17 cellular contexts compared by ENCODE assay signal in genomic region chr12:21939435-21939834, GRCh38. TPM values are rescaled to one million over a fixed set of nuclear protein-coding genes. Genes with fewer than 3 reads are reported as not detected.
DNase-seq lines count a peak whose midpoint lies in the region; ATAC-seq and TF ChIP-seq lines count a peak whose summit lies in the region.
"Had no signal": no experiment of that assay in that cellular context is flagged by ENCODE, and none has a peak within 500 bp of the region (broad histone marks: within the 10 kb centered on the region; RNA-seq: fewer than 3 reads in every experiment).

No MANE protein-coding gene starts in this region.

- peaks cover 3% of the 10 kb centered on the region for H3K9me3 Mint-ChIP-seq in glutamatergic neuron (ENCODE audit: unreplicated experiment)
- H3K9me3 Mint-ChIP-seq: activated naive CD8-positive, alpha-beta T cell treated with anti-CD3 and anti-CD28 coated beads, Interleukin-2, amount 10 ng/mL, durations not matched to agents 7 days and 5 days had no signal

- no peaks in the 10 kb centered on the region for H4K20me1 ChIP-seq in osteoblast (ENCODE audit: insufficient read depth, low read length)

- H3K4me1 Mint-ChIP-seq in glutamatergic neuron (ENCODE audit: low read depth, unreplicated experiment): peaks cover 33% of the 10 kb centered on the region

- no peak for TF ChIP-seq EP300 in transverse colon (IDR thresholded peaks at IDR 0.05; ENCODE audit: low read depth)

- peaks cover 46% of the 10 kb centered on the region for H3K27me3 ChIP-seq in NT2/D1 (ENCODE audit: insufficient read depth, insufficient read length)
- peaks cover 12% of the 10 kb centered on the region for H3K27me3 ChIP-seq in muscle layer of duodenum (ENCODE audit: low read depth, low read length)
- peaks cover 51% of the 10 kb centered on the region for H3K27me3 ChIP-seq in transverse colon
- H3K27me3 ChIP-seq in osteoblast (ENCODE audit: insufficient read depth, low read length): peaks cover 38% of the 10 kb centered on the region

- no peak for TF ChIP-seq POLR2A in transverse colon (IDR thresholded peaks at IDR 0.05)

- no peak overlapping the region for H3K4me2 ChIP-seq in osteoblast (ENCODE audit: insufficient read depth, low read length)

- peaks cover 15% of the 10 kb centered on the region for H3K27me3 Mint-ChIP-seq in glutamatergic neuron (ENCODE audit: unreplicated experiment)

- H3K4me1 ChIP-seq in NT2/D1 (ENCODE audit: insufficient read depth, insufficient read length) (no peaks in the 10 kb centered on the region), muscle layer of duodenum (ENCODE audit: control insufficient read depth in 1 of 2, insufficient read depth in 2 of 2, low read length in 2 of 2) (no peaks in the 10 kb centered on the region), transverse colon (peaks cover 0 to 13% (median 2%) of the 10 kb centered on the region in 4 donors), osteoblast (ENCODE audit: insufficient read depth, low read length) (peaks cover 6% of the 10 kb centered on the region)

- H3K9me3 ChIP-seq in NT2/D1 (ENCODE audit: insufficient read depth, low read length) (no peaks in the 10 kb centered on the region), muscle layer of duodenum (ENCODE audit: control insufficient read depth in 1 of 2, low read length in 2 of 2) (no peaks in the 10 kb centered on the region), transverse colon (no peaks in the 10 kb centered on the region), osteoblast (ENCODE audit: low read depth, low read length) (no peaks in the 10 kb centered on the region)
- H3K9me3 ChIP-seq: neutrophil had no signal

- WGBS in transverse colon (ENCODE audit: low coverage in 1 of 2), 2 donors: 70 to 71% methylated on average over 4 of the region's 4 CpGs

- no peaks in the 10 kb centered on the region for H3K79me2 ChIP-seq in osteoblast (ENCODE audit: insufficient read depth, low read length)
- H3K79me2 ChIP-seq: hepatocyte had no signal

- H3K4me3 ChIP-seq in NT2/D1 (ENCODE audit: insufficient read length, low read depth) (no peak overlapping the region), muscle layer of duodenum (ENCODE audit: low read depth in 1 of 2, low read length in 2 of 2) (peak overlapping the region; percentile 63 to 68), transverse colon (no peak overlapping the region), osteoblast (ENCODE audit: insufficient read depth, low read length) (no peak overlapping the region)
- H3K4me3 ChIP-seq: hepatocyte had no signal

- DNase-seq in NT2/D1 (ENCODE audit: low read depth, low spot score): peak; percentile 9
- no peak for DNase-seq in glutamatergic neuron
- no peak for DNase-seq in transverse colon
- DNase-seq in NCI-H128 (lab: John Stamatoyannopoulos, UW; ENCODE audit: unreplicated experiment): no peak
- DNase-seq in NCI-H146 (lab: John Stamatoyannopoulos, UW): no peak
- DNase-seq in osteoblast (ENCODE audit: insufficient read length, low spot score, missing footprints): no peak
- DNase-seq: activated CD4-positive, alpha-beta T cell treated with anti-CD3 and anti-CD28 coated beads, Interleukin-2, amount 50 U/mL, for 1 hour; activated naive CD8-positive, alpha-beta T cell treated with anti-CD3 and anti-CD28 coated beads, Interleukin-2, amount 10 ng/mL, durations not matched to agents 7 days and 5 days; activated T-cell treated with anti-CD3 and anti-CD28 coated beads, Interleukin-2, amount 50 U/mL, for 4 hours; Karpas-422; NCI-H1694 treated with DMSO at 0.1 percent for 48 hours; NCI-H748 treated with DMSO at 0.1 percent for 48 hours; T1000 had no signal

- H3K27ac ChIP-seq in muscle layer of duodenum (ENCODE audit: low read length): peak overlapping the region; percentile 76
- peak overlapping the region in 3 of 4 donors; percentile 15 to 83 (median 76) for H3K27ac ChIP-seq in transverse colon
- no peak overlapping the region for H3K27ac ChIP-seq in osteoblast (ENCODE audit: low read depth, low read length)
- H3K27ac ChIP-seq: hepatocyte, neutrophil had no signal

- in situ Hi-C loops in transverse colon (cut with MboI; ENCODE audit: low pct_ligation_motif_present in 1 of 4, low pct_unique_long_range_greater_than_20kb in 1 of 4, low sequenced_read_pairs in 3 of 4): no loop called here

- H3K9ac ChIP-seq in NT2/D1 (ENCODE audit: insufficient read length, low read depth): no peak overlapping the region

- H3K4me3 Mint-ChIP-seq in glutamatergic neuron (ENCODE audit: unreplicated experiment): peak overlapping the region; percentile 89
- H3K4me3 Mint-ChIP-seq: activated naive CD8-positive, alpha-beta T cell treated with anti-CD3 and anti-CD28 coated beads, Interleukin-2, amount 10 ng/mL, durations not matched to agents 7 days and 5 days; activated T-cell treated with anti-CD3 and anti-CD28 coated beads, Interleukin-2, amount 50 U/mL, for 4 hours had no signal

- H3K36me3 ChIP-seq in NT2/D1 (ENCODE audit: insufficient read depth, insufficient read length, low read length) (no peaks in the 10 kb centered on the region), muscle layer of duodenum (ENCODE audit: control insufficient read depth in 1 of 2, insufficient read depth in 2 of 2, low read length in 2 of 2) (no peaks in the 10 kb centered on the region), transverse colon (no peaks in the 10 kb centered on the region), osteoblast (ENCODE audit: insufficient read depth, low read length) (no peaks in the 10 kb centered on the region)
- H3K36me3 ChIP-seq: neutrophil had no signal

- no peak overlapping the region for H2AFZ ChIP-seq in osteoblast (ENCODE audit: low read length)
- H2AFZ ChIP-seq: hepatocyte had no signal

- peak overlapping the region; percentile 87 for H3K27ac Mint-ChIP-seq in glutamatergic neuron (ENCODE audit: unreplicated experiment)
- H3K27ac Mint-ChIP-seq: activated naive CD8-positive, alpha-beta T cell treated with anti-CD3 and anti-CD28 coated beads, Interleukin-2, amount 10 ng/mL, durations not matched to agents 7 days and 5 days had no signal

- intact Hi-C loops in transverse colon (cut with DNase I; ENCODE audit: low total_unique reads): no loop called here

- TF ChIP-seq CTCF in glutamatergic neuron (IDR thresholded peaks at IDR 0.05; ENCODE audit: partially characterized antibody, unreplicated experiment) (no peak), transverse colon (IDR thresholded peaks at IDR 0.05) (no peak), osteoblast (IDR thresholded peaks at IDR 0.05; ENCODE audit: extremely low read depth, low read depth, low read length) (no peak)

- no peaks in the 10 kb centered on the region for H3K36me3 Mint-ChIP-seq in glutamatergic neuron (ENCODE audit: unreplicated experiment)
- H3K36me3 Mint-ChIP-seq: activated naive CD8-positive, alpha-beta T cell treated with anti-CD3 and anti-CD28 coated beads, Interleukin-2, amount 10 ng/mL, durations not matched to agents 7 days and 5 days had no signal

- no peak for ATAC-seq in HG02938 (IDR thresholded peaks at IDR 0.05; ENCODE audit: unreplicated experiment)

RNA-seq across cellular contexts. Expression of gene ABCC9, which starts 1.8 kb away (rescaled TPM):
- 17.7 TPM for total RNA-seq in glutamatergic neuron (ENCODE audit: unreplicated experiment)
- total RNA-seq in transverse colon: 10 to 100 TPM in 1 of 4 donors, 1 to 10 TPM in 3; 5.2 to 10.2 (median 8.0) TPM
- 14.5 and 28.3 TPM in 2 replicates for total RNA-seq in osteoblast
- total RNA-seq: activated naive CD8-positive, alpha-beta T cell treated with anti-CD3 and anti-CD28 coated beads, Interleukin-2, amount 10 ng/mL, durations not matched to agents 7 days and 5 days had no signal

Comparison
In these comparisons a context has a peak if more than half of its experiments do, and no peak if none do; other contexts are left out.
1. H3K4me3 ChIP-seq: peak in muscle layer of duodenum (2 of 2); none in NT2/D1 (single experiment), transverse colon (0 of 4) and osteoblast (single experiment).